5 cellular contexts compared by ENCODE assay signal in genomic region chr4:109199585-109199984, GRCh38.
"Had no signal": no experiment of that assay in that cellular context is flagged by ENCODE, and none has a peak within 500 bp of the region (broad histone marks: within the 10 kb centered on the region; RNA-seq: fewer than 3 reads in every experiment).

No MANE protein-coding gene starts in this region.

- H3K4me3 ChIP-seq: K562 had no signal

- H3K36me3 Mint-ChIP-seq: IgD-negative memory B cell had no signal

- H3K27ac ChIP-seq: HL-60 had no signal

- H3K27me3 Mint-ChIP-seq: IgD-negative memory B cell had no signal

- H3K4me3 Mint-ChIP-seq: IgD-negative memory B cell had no signal

- DNase-seq: IMR-90 had no signal

- ATAC-seq: HepG2, K562 had no signal

- H3K4me1 Mint-ChIP-seq: IgD-negative memory B cell had no signal

- H3K27ac Mint-ChIP-seq: IgD-negative memory B cell had no signal
